13 cellular contexts compared by ENCODE assay signal in the genomic region with DNA sequence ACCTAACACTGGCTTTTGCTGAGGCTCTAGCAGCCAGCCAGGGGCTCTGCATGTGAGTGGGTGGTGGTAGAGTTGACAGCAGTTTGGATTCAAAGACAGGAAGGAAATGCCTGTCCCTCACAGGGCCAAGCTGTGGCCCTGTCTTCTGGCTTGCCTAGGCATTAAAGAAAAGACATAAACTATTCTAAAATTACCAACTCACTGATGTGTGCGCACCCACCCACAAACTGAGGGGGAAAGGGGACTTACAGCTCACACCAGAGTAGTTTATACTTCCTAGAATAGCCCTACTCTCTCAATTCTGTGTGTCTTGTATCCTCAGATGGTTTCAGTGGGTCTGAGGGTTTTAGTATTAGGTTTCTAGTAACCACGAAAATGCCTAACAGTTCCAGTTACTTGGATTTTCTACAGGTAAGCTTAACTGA. TPM values are rescaled to one million over a fixed set of nuclear protein-coding genes. Genes with fewer than 3 reads are reported as not detected.
DNase-seq lines count a peak whose midpoint lies in the region; ATAC-seq, FAIRE-seq and TF ChIP-seq lines count a peak whose summit lies in the region.
"Had no signal": no experiment of that assay in that cellular context is flagged by ENCODE, and none has a peak within 500 bp of the region (broad histone marks: within the 10 kb centered on the region; RNA-seq: fewer than 3 reads in every experiment).

No MANE protein-coding gene starts in this region.

- no peak overlapping the region for H3K4me3 ChIP-seq in GM12864 (ENCODE audit: low read depth, low read length)
- H3K4me3 ChIP-seq in esophagus squamous epithelium: no peak overlapping the region
- H3K4me3 ChIP-seq in GM23248: no peak overlapping the region
- H3K4me3 ChIP-seq: GM23338, heart left ventricle had no signal

- no peaks in the 10 kb centered on the region for H3K9me2 ChIP-seq in GM23248 (ENCODE audit: insufficient read depth)

- no peak for TF ChIP-seq CTCF in GM12864 (IDR thresholded peaks at IDR 0.05; ENCODE audit: low read depth, low read length, missing control alignments)
- TF ChIP-seq CTCF in esophagus squamous epithelium (IDR thresholded peaks at IDR 0.05): no peak

- no peak for TF ChIP-seq POLR2A in esophagus squamous epithelium (IDR thresholded peaks at IDR 0.05)

- 78% methylated on average over 2 of the region's 2 CpGs for WGBS in esophagus squamous epithelium, 2 donors
- WGBS in GM23248 (ENCODE audit: low coverage in 1 of 2, low lambda C conversion rate in 2 of 2, missing lambda C conversion rate in 2 of 2), 2 experiments: 92 to 97% methylated on average over 2 of the region's 2 CpGs

- H3F3A ChIP-seq in GM23248 (ENCODE audit: insufficient read depth): no peaks in the 10 kb centered on the region

- no peak overlapping the region for H2AFZ ChIP-seq in GM23248
- H2AFZ ChIP-seq: GM23338 had no signal

- in situ Hi-C loops in KBM-7 (cut with MboI; ENCODE audit: low pct_unique_long_range_greater_than_20kb, low sequenced_read_pairs): no loop called here
- in situ Hi-C loops in GM23248 (cut with MboI): no loop called here

- H4K20me1 ChIP-seq in GM23248 (ENCODE audit: insufficient read depth): no peaks in the 10 kb centered on the region

- no peak overlapping the region for H3K4me2 ChIP-seq in GM23248 (ENCODE audit: unreplicated experiment)
- H3K4me2 ChIP-seq: GM23338 had no signal

- no peaks in the 10 kb centered on the region for H3K79me2 ChIP-seq in GM23248 (ENCODE audit: insufficient read depth)

- peak; percentile 58 for ATAC-seq in HG02852 (IDR thresholded peaks at IDR 0.05; ENCODE audit: unreplicated experiment)
- ATAC-seq: CD8-positive, alpha-beta T cell; GM23338; heart left ventricle had no signal

- H3K4me1 ChIP-seq in esophagus squamous epithelium (no peaks in the 10 kb centered on the region), GM23248 (ENCODE audit: insufficient read depth) (no peaks in the 10 kb centered on the region)
- H3K4me1 ChIP-seq: heart left ventricle had no signal

- H3K36me3 ChIP-seq in esophagus squamous epithelium (peaks cover 15 to 95% (median 22%) of the 10 kb centered on the region in 3 donors), GM23248 (ENCODE audit: low read depth) (peaks cover 27% of the 10 kb centered on the region)

- H3K27me3 ChIP-seq in esophagus squamous epithelium (no peaks in the 10 kb centered on the region), GM23248 (replicated peaks; ENCODE audit: insufficient read depth) (no peaks in the 10 kb centered on the region)
- H3K27me3 ChIP-seq: heart left ventricle had no signal

- DNase-seq in GM12864 (ENCODE audit: low read depth) (peak; percentile 62), GM19239 (ENCODE audit: insufficient read length, low spot score) (no peak), KBM-7 (peak; percentile 36), esophagus squamous epithelium (lab: John Stamatoyannopoulos, UW) (no peak), GM23248 (no peak), dedifferentiated amniotic fluid mesenchymal stem cell (ENCODE audit: extremely low spot score) (no peak), ureter (ENCODE audit: low spot score) (no peak)
- DNase-seq: CD8-positive, alpha-beta T cell; heart left ventricle; NCI-H1417; stimulated activated CD4-positive, alpha-beta T cell treated with anti-CD3 and anti-CD28 coated beads, Interleukin-12 subunit alpha, Interleukin-12 subunit beta, amount 100 ng/mL, for 4 hours had no signal

- intact Hi-C loops in esophagus squamous epithelium (cut with DNase I): no loop called here

- no peaks in the 10 kb centered on the region for H3K9me3 ChIP-seq in esophagus squamous epithelium
- H3K9me3 ChIP-seq in GM23248 (ENCODE audit: low read depth): no peaks in the 10 kb centered on the region
- H3K9me3 ChIP-seq: heart left ventricle had no signal

- peak; percentile 90 for FAIRE-seq in GM19239 (lab: Jason Lieb, UNC)

- no peak overlapping the region for H3K27ac ChIP-seq in esophagus squamous epithelium
- H3K27ac ChIP-seq in GM23248: no peak overlapping the region
- H3K27ac ChIP-seq: heart left ventricle had no signal

- no peak overlapping the region for H3K9ac ChIP-seq in GM23248

RNA-seq across cellular contexts. Expression of gene IL13, which starts 18.3 kb away (rescaled TPM):
- total RNA-seq in esophagus squamous epithelium: not detected
- not detected in 2 replicates for total RNA-seq in GM23248 (2014; rRNA removed; shearing (Covaris generic))
- polyA plus RNA-seq in GM23248 (2016; fragmentation: Nextera tagmentation; extraction: Ambion mirVana): not detected in 2 replicates
- total RNA-seq in ureter: not detected
- total RNA-seq: CD8-positive, alpha-beta T cell; GM23338 had no signal
- polyA plus RNA-seq: GM23338, heart left ventricle had no signal

RNA-seq across cellular contexts. Expression of gene IL4, which starts 34.1 kb away (rescaled TPM):
- not detected for total RNA-seq in esophagus squamous epithelium
- not detected in 2 replicates for total RNA-seq in GM23248 (2014; rRNA removed; shearing (Covaris generic))
- 0.34 TPM in 1 of 2 replicates, not detected in the other for polyA plus RNA-seq in GM23248 (2016; fragmentation: Nextera tagmentation; extraction: Ambion mirVana)
- not detected for total RNA-seq in ureter
- total RNA-seq: CD8-positive, alpha-beta T cell; GM23338; heart left ventricle had no signal
- polyA plus RNA-seq: GM23338, heart left ventricle had no signal

Comparison
In these comparisons a context has a peak if more than half of its experiments do, and no peak if none do; other contexts are left out.
1. DNase-seq: peak in GM12864 (single experiment) and KBM-7 (single experiment); none in GM19239 (single experiment), esophagus squamous epithelium (single experiment), GM23248 (single experiment), dedifferentiated amniotic fluid mesenchymal stem cell (single experiment) and ureter (single experiment).